ENCODE assay signal across 7 cellular contexts in genomic region chr10:30435068-30435422, GRCh38. TPM values are rescaled to one million over a fixed set of nuclear protein-coding genes. Genes with fewer than 3 reads are reported as not detected.
DNase-seq lines count a peak whose midpoint lies in the region; ATAC-seq and TF ChIP-seq lines count a peak whose summit lies in the region.

No MANE protein-coding gene starts in this region.

- H3K4me1 Mint-ChIP-seq in activated CD8-positive, alpha-beta T cell treated with anti-CD3 and anti-CD28 coated beads, Interleukin-2, amount 10 ng/mL, durations not matched to agents 7 days and 5 days (ENCODE audit: low read depth): peaks cover 64% of the 10 kb centered on the region
- peaks cover 32% of the 10 kb centered on the region for H3K4me1 Mint-ChIP-seq in glutamatergic neuron (ENCODE audit: low read depth, unreplicated experiment)

- ATAC-seq in activated CD8-positive, alpha-beta T cell treated with anti-CD3 and anti-CD28 coated beads, Interleukin-2, amount 10 ng/mL, durations not matched to agents 7 days and 5 days: no peak
- ATAC-seq in HG02763 (IDR thresholded peaks at IDR 0.05; ENCODE audit: unreplicated experiment): no peak

- H3K9me3 Mint-ChIP-seq in activated CD8-positive, alpha-beta T cell treated with anti-CD3 and anti-CD28 coated beads, Interleukin-2, amount 10 ng/mL, durations not matched to agents 7 days and 5 days (ENCODE audit: insufficient read depth): no peaks in the 10 kb centered on the region
- H3K9me3 Mint-ChIP-seq in glutamatergic neuron (ENCODE audit: unreplicated experiment): peaks cover 12% of the 10 kb centered on the region

- TF ChIP-seq CTCF in glutamatergic neuron (IDR thresholded peaks at IDR 0.05; ENCODE audit: partially characterized antibody, unreplicated experiment): no peak
- no peak for TF ChIP-seq CTCF in prostate gland (IDR thresholded peaks at IDR 0.05)

- no peak overlapping the region for H3K9ac ChIP-seq in HUES48 (ENCODE audit: low read depth, low read length)

- intact Hi-C loops in prostate gland (cut with DNase I): no loop called here

- H3K4me1 ChIP-seq in HUES48 (ENCODE audit: control insufficient read depth, insufficient read depth, low read length): peaks cover 36% of the 10 kb centered on the region
- H3K4me1 ChIP-seq in prostate gland (replicated peaks): peaks cover 2% of the 10 kb centered on the region

- H3K27me3 ChIP-seq in HUES48 (ENCODE audit: control insufficient read depth, insufficient read depth, low read length) (peaks cover 26% of the 10 kb centered on the region), prostate gland (replicated peaks; ENCODE audit: insufficient read depth) (no peaks in the 10 kb centered on the region)

- 0 out of 2 replicates have a peak, but pooled peaks cover under 1% of the 10 kb centered on the region for H3K36me3 ChIP-seq in HUES48 (ENCODE audit: control insufficient read depth, insufficient read depth, low read length)
- no peaks in the 10 kb centered on the region for H3K36me3 ChIP-seq in prostate gland

- peaks cover 47% of the 10 kb centered on the region for H3K36me3 Mint-ChIP-seq in activated CD8-positive, alpha-beta T cell treated with anti-CD3 and anti-CD28 coated beads, Interleukin-2, amount 10 ng/mL, durations not matched to agents 7 days and 5 days (ENCODE audit: low read depth)
- no peaks in the 10 kb centered on the region for H3K36me3 Mint-ChIP-seq in glutamatergic neuron (ENCODE audit: unreplicated experiment)

- no peaks in the 10 kb centered on the region for H3K27me3 Mint-ChIP-seq in activated CD8-positive, alpha-beta T cell treated with anti-CD3 and anti-CD28 coated beads, Interleukin-2, amount 10 ng/mL, durations not matched to agents 7 days and 5 days (ENCODE audit: low read depth)
- peaks cover 9% of the 10 kb centered on the region for H3K27me3 Mint-ChIP-seq in glutamatergic neuron (ENCODE audit: unreplicated experiment)

- H3K27ac Mint-ChIP-seq in activated CD8-positive, alpha-beta T cell treated with anti-CD3 and anti-CD28 coated beads, Interleukin-2, amount 10 ng/mL, durations not matched to agents 7 days and 5 days: peak overlapping the region; percentile 83
- no peak overlapping the region for H3K27ac Mint-ChIP-seq in glutamatergic neuron (ENCODE audit: unreplicated experiment)

- CTCF ChIA-PET in activated CD8-positive, alpha-beta T cell treated with anti-CD3 and anti-CD28 coated beads, Interleukin-2, amount 10 ng/mL, durations not matched to agents 7 days and 5 days (lab: Charles Lee): interaction anchor here (0.6 to 1.6 kb wide), 4 partner anchors 14 to 21 kb away, joined by 3 read pairs; no protein-coding TSS in a partner anchor

- POLR2A ChIA-PET in activated CD8-positive, alpha-beta T cell treated with anti-CD3 and anti-CD28 coated beads, Interleukin-2, amount 10 ng/mL, durations not matched to agents 7 days and 5 days (lab: Charles Lee): interaction anchor here (0.9 to 3.2 kb wide), 5 partner anchors 16 to 102 kb away, joined by 4 to 21 read pairs (median 5); no protein-coding TSS in a partner anchor

- 2% methylated on average over 13 of the region's 13 CpGs for WGBS in prostate gland

- peak overlapping the region; percentile 92 for H3K4me3 Mint-ChIP-seq in activated CD8-positive, alpha-beta T cell treated with anti-CD3 and anti-CD28 coated beads, Interleukin-2, amount 10 ng/mL, durations not matched to agents 7 days and 5 days
- peak overlapping the region; percentile 83 for H3K4me3 Mint-ChIP-seq in glutamatergic neuron (ENCODE audit: unreplicated experiment)

- TF ChIP-seq POLR2A in prostate gland (IDR thresholded peaks at IDR 0.05): no peak

- H3K4me3 ChIP-seq in HUES48 (ENCODE audit: low read depth, low read length): peak overlapping the region; percentile 86
- H3K4me3 ChIP-seq in prostate gland: peak overlapping the region; percentile 82 to 84

- H3K9me3 ChIP-seq in HUES48 (ENCODE audit: control insufficient read depth, insufficient read depth, low read length): no peaks in the 10 kb centered on the region
- H3K9me3 ChIP-seq in prostate gland: no peaks in the 10 kb centered on the region

- no peak overlapping the region for H3K27ac ChIP-seq in HUES48 (ENCODE audit: low read depth, low read length)
- H3K27ac ChIP-seq in prostate gland: peak overlapping the region; percentile 91 to 96

- DNase-seq in activated CD8-positive, alpha-beta T cell treated with anti-CD3 and anti-CD28 coated beads, Interleukin-2, amount 10 ng/mL, durations not matched to agents 7 days and 5 days: peak; percentile 34
- DNase-seq in glutamatergic neuron (no peak), prostate gland (ENCODE audit: low spot score) (no peak), NCI-H1048 (lab: John Stamatoyannopoulos, UW) (no peak), NCI-H2171 treated with DMSO at 0.1 percent for 48 hours (lab: John Stamatoyannopoulos, UW) (no peak)

RNA-seq across cellular contexts. Expression of gene MAP3K8, which starts 1.1 kb away (rescaled TPM):
- 10 to 100 TPM; 26.0 to 27.7 TPM for total RNA-seq in activated CD8-positive, alpha-beta T cell treated with anti-CD3 and anti-CD28 coated beads, Interleukin-2, amount 10 ng/mL, durations not matched to agents 7 days and 5 days
- 1.7 TPM for total RNA-seq in glutamatergic neuron (ENCODE audit: unreplicated experiment)
- 10 to 100 TPM in 1 of 2 donors, 1 to 10 TPM in 1; 4.7 to 12.2 TPM for total RNA-seq in prostate gland
